ENCODE assay signal across 8 cellular contexts in genomic region chr2:202910687-202911086, GRCh38. TPM values are rescaled to one million over a fixed set of nuclear protein-coding genes. Genes with fewer than 3 reads are reported as not detected.
A peak's percentile ranks its signal among the peaks of the same experiment; 100 is the strongest.
DNase-seq lines count a peak whose midpoint lies in the region; ATAC-seq and TF ChIP-seq lines count a peak whose summit lies in the region.

No MANE protein-coding gene starts in this region.

- H4K20me1 ChIP-seq in KMS-11 (ENCODE audit: insufficient read depth), result no peaks in the 10 kb centered on the region

- H2AFZ ChIP-seq in KMS-11 (ENCODE audit: low read depth), result no peak overlapping the region

- no peak for ATAC-seq in naive thymus-derived CD4-positive, alpha-beta T cell
- ATAC-seq in HG03159 (IDR thresholded peaks at IDR 0.05; ENCODE audit: unreplicated experiment) (no peak), HG03342 (IDR thresholded peaks at IDR 0.05; ENCODE audit: unreplicated experiment) (no peak)

- intact Hi-C loops in naive thymus-derived CD4-positive, alpha-beta T cell (cut with micrococcal nuclease), result loop anchor here (1.0 to 10.0 kb wide), 14 partner anchors 39 to 1838 kb away; partner anchors contain the start of genes FAM117B (in 2 of the 2), ICA1L (in 2 of the 2), NBEAL1 (in 2 of the 2) and ABI2 (in 1 of the 2)

- peaks cover 26 to 50% (median 34%) of the 10 kb centered on the region in 7 donors for H3K4me1 Mint-ChIP-seq in naive thymus-derived CD4-positive, alpha-beta T cell

- peak overlapping the region in 2 of 9 donors; percentile 66 to 95 for H3K27ac Mint-ChIP-seq in naive thymus-derived CD4-positive, alpha-beta T cell

- H3K4me1 ChIP-seq in BE2C (no peaks in the 10 kb centered on the region), KMS-11 (ENCODE audit: low read depth, poor library complexity, severe bottlenecking) (peaks cover 16% of the 10 kb centered on the region)
- H3K4me1 ChIP-seq in naive thymus-derived CD4-positive, alpha-beta T cell (ENCODE audit: control insufficient read depth in 2 of 2, insufficient read depth in 2 of 2, low read length in 2 of 2), result peaks cover 4 to 11% of the 10 kb centered on the region in 2 donors

- H3K36me3 Mint-ChIP-seq in naive thymus-derived CD4-positive, alpha-beta T cell, result peaks cover 2 to 7% (median 6%) of the 10 kb centered on the region in 5 donors

- H3K27me3 ChIP-seq in BE2C (no peaks in the 10 kb centered on the region), KMS-11 (ENCODE audit: insufficient read depth, low read depth) (no peaks in the 10 kb centered on the region)
- H3K27me3 ChIP-seq in naive thymus-derived CD4-positive, alpha-beta T cell (ENCODE audit: control insufficient read depth in 2 of 2, insufficient read depth in 2 of 2, low read length in 2 of 2), result no peaks in the 10 kb centered on the region

- TF ChIP-seq CTCF in BE2C (IDR thresholded peaks at IDR 0.05; ENCODE audit: low read depth, low read length) (no peak), KMS-11 (conservative IDR thresholded peaks at IDR 0.05; ENCODE audit: low read depth, low read length) (no peak)

- peaks cover 50% of the 10 kb centered on the region for H3K79me2 ChIP-seq in KMS-11 (ENCODE audit: insufficient read depth, low read depth)

- H3K9ac ChIP-seq in KMS-11, result peak overlapping the region; percentile 91

- peak overlapping the region; percentile 90 to 100 (median 98) for H3K4me3 Mint-ChIP-seq in naive thymus-derived CD4-positive, alpha-beta T cell

- H3K27me3 Mint-ChIP-seq in naive thymus-derived CD4-positive, alpha-beta T cell, result no peaks in the 10 kb centered on the region

- H3K36me3 ChIP-seq in BE2C (peaks cover 30% of the 10 kb centered on the region), KMS-11 (ENCODE audit: insufficient read depth) (peaks cover 3% of the 10 kb centered on the region)
- H3K36me3 ChIP-seq in naive thymus-derived CD4-positive, alpha-beta T cell (ENCODE audit: control insufficient read depth in 2 of 3, insufficient read depth in 3 of 3, low read length in 3 of 3), result no peaks in the 10 kb centered on the region

- CTCF ChIA-PET in naive thymus-derived CD4-positive, alpha-beta T cell (lab: Charles Lee), result interaction anchor here (0.7 to 1.2 kb wide), 3 partner anchors 26 to 322 kb away, joined by 3 to 4 read pairs (median 4); no protein-coding TSS in a partner anchor

- H3K4me3 ChIP-seq in BE2C (ENCODE audit: low read depth, low read length), result peak overlapping the region; percentile 88
- H3K4me3 ChIP-seq in KMS-11 (IDR thresholded peaks at IDR 0.05; ENCODE audit: insufficient read depth, low read depth, low read length), result no peak overlapping the region
- peak overlapping the region; percentile 32 for H3K4me3 ChIP-seq in naive thymus-derived CD4-positive, alpha-beta T cell (ENCODE audit: low read length)

- DNase-seq in BE2C (no peak), cerebellar cortex (ENCODE audit: low spot score) (peak; percentile 3), medulla oblongata (ENCODE audit: extremely low spot score) (no peak)
- DNase-seq in naive thymus-derived CD4-positive, alpha-beta T cell, result no peak
- no peak for DNase-seq in activated CD8-positive, alpha-beta memory T cell treated with anti-CD3 and anti-CD28 coated beads for 24 hours

- H3K9me3 ChIP-seq in BE2C, result no peaks in the 10 kb centered on the region
- H3K9me3 ChIP-seq in naive thymus-derived CD4-positive, alpha-beta T cell (ENCODE audit: control insufficient read depth in 2 of 3, low read length in 3 of 3), result no peaks in the 10 kb centered on the region

- POLR2A ChIA-PET in naive thymus-derived CD4-positive, alpha-beta T cell (lab: Charles Lee), result interaction anchor here (0.6 to 2.3 kb wide), 6 partner anchors 20 to 1064 kb away, joined by 3 to 16 read pairs (median 5); partner anchors contain the start of gene CYP20A1

- peak overlapping the region; percentile 71; the same call in 1 of the 2 replicates for H3K27ac ChIP-seq in KMS-11
- H3K27ac ChIP-seq in naive thymus-derived CD4-positive, alpha-beta T cell (ENCODE audit: low read depth, low read length), result peak overlapping the region; percentile 79

- peaks cover 0 to under 1% (median 0%) of the 10 kb centered on the region in 11 donors for H3K9me3 Mint-ChIP-seq in naive thymus-derived CD4-positive, alpha-beta T cell

- peak overlapping the region; percentile 60 for H3K4me2 ChIP-seq in KMS-11

RNA-seq across cellular contexts. Expression of gene WDR12, which starts 0.8 kb away (rescaled TPM):
- polyA plus RNA-seq in BE2C (2012; ENCODE audit: insufficient read depth, insufficient read length, low read depth), result 90.7 TPM
- 10 to 100 TPM; 17.2 to 50.4 (median 20.8) TPM for total RNA-seq in naive thymus-derived CD4-positive, alpha-beta T cell
- polyA plus RNA-seq in naive thymus-derived CD4-positive, alpha-beta T cell, result 10 to 100 TPM; 16.8 to 17.5 TPM

RNA-seq across cellular contexts. Expression of gene CARF, which starts 1.4 kb away (rescaled TPM):
- polyA plus RNA-seq in BE2C (2012; ENCODE audit: insufficient read depth, insufficient read length, low read depth), result 1.9 TPM
- total RNA-seq in naive thymus-derived CD4-positive, alpha-beta T cell, result 10 to 100 TPM; 10.2 to 31.2 (median 15.4) TPM
- 1 to 10 TPM; 4.8 to 5.4 TPM for polyA plus RNA-seq in naive thymus-derived CD4-positive, alpha-beta T cell

RNA-seq across cellular contexts. Expression of gene ICA1L, which starts 39.1 kb away (rescaled TPM):
- polyA plus RNA-seq in BE2C (2012; ENCODE audit: insufficient read depth, insufficient read length, low read depth), result 1.1 TPM
- 1 to 10 TPM in 4 of 5 experiments, under 1 TPM in 1; 0.65 to 4.6 (median 3.2) TPM for total RNA-seq in naive thymus-derived CD4-positive, alpha-beta T cell
- polyA plus RNA-seq in naive thymus-derived CD4-positive, alpha-beta T cell, result 1 to 10 TPM; 1.4 to 1.5 TPM
